In genomic region chr6:106808758-106809157, GRCh38 we compare ENCODE assay signal across 26 cellular contexts.
"Had no signal": no experiment of that assay in that cellular context is flagged by ENCODE, and none has a peak within 500 bp of the region (broad histone marks: within the 10 kb centered on the region; RNA-seq: fewer than 3 reads in every experiment).

No MANE protein-coding gene starts in this region.

- H3K4me2 ChIP-seq: hepatocyte had no signal

- H3K4me3 ChIP-seq: esophagus muscularis mucosa, gastroesophageal sphincter, heart left ventricle, hepatocyte, lung, pancreas, right lobe of liver, thoracic aorta, tibial nerve, upper lobe of left lung had no signal

- H3K27ac Mint-ChIP-seq: dendritic cell treated with granulocyte-macrophage colony-stimulating factor and Interleukin-4, amounts not matched to agents 40 ng/mL and 50 ng/mL, for 4 days; endodermal cell; memory B cell; natural killer cell treated with Interleukin-12 subunit alpha and Interleukin-12 subunit beta and Interleukin-15 and Interleukin-18, amount 100 ng/mL, for 72 hours; stimulated activated naive B cell treated with anti-CD40 and anti-IgM and Interleukin-4, amounts not matched to agents 10 μg/mL and 1 μg/mL and 100 μg/mL, for 72 hours; stimulated activated naive CD8-positive, alpha-beta T cell treated with anti-CD3 and anti-CD28 coated beads, Interleukin-15, Interleukin-2, amounts not matched to agents 100 ng/mL and 50 ng/mL, for 24 hours had no signal

- H3K27me3 Mint-ChIP-seq: memory B cell; naive B cell; stimulated activated naive B cell treated with anti-CD40 and anti-IgM and Interleukin-4, amounts not matched to agents 10 μg/mL and 1 μg/mL and 100 μg/mL, for 72 hours had no signal

- H3K36me3 ChIP-seq: esophagus muscularis mucosa, gastroesophageal sphincter, heart left ventricle, neutrophil, pancreas, right lobe of liver, thoracic aorta, tibial nerve, upper lobe of left lung had no signal

- H2AFZ ChIP-seq: hepatocyte had no signal

- H3K4me1 ChIP-seq: esophagus muscularis mucosa, foreskin keratinocyte, gastroesophageal sphincter, heart left ventricle, right lobe of liver, tibial nerve, upper lobe of left lung had no signal

- H3K79me2 ChIP-seq: hepatocyte had no signal

- H3K27ac ChIP-seq: esophagus muscularis mucosa, foreskin keratinocyte, gastroesophageal sphincter, heart left ventricle, hepatocyte, neutrophil, pancreas, right lobe of liver, thoracic aorta, tibial nerve, upper lobe of left lung had no signal

- H3K27me3 ChIP-seq: esophagus muscularis mucosa, foreskin keratinocyte, gastroesophageal sphincter, heart left ventricle, hepatocyte, neutrophil, pancreas, right lobe of liver, tibial nerve, upper lobe of left lung had no signal

- ATAC-seq: foreskin keratinocyte; gastroesophageal sphincter; heart left ventricle; left lobe of liver; natural killer cell treated with Interleukin-12 subunit alpha and Interleukin-12 subunit beta and Interleukin-15 and Interleukin-18, amount 100 ng/mL, for 72 hours; pancreas; right lobe of liver; stimulated activated naive B cell treated with anti-CD40 and anti-IgM and Interleukin-4, amounts not matched to agents 10 μg/mL and 1 μg/mL and 100 μg/mL, for 72 hours had no signal

- DNase-seq: effector CD8-positive, alpha-beta T cell; endodermal cell; foreskin keratinocyte; heart left ventricle; kidney; naive B cell; pancreas; right lobe of liver; small intestine; stimulated activated CD4-positive, alpha-beta T cell treated with anti-CD3 and anti-CD28 coated beads, Interleukin-15, amount 100 ng/mL, for 24 hours; stimulated activated CD4-positive, alpha-beta T cell treated with anti-CD3 and anti-CD28 coated beads, Interleukin-2, amount 100 ng/mL, for 48 hours; stimulated activated naive B cell treated with anti-CD40 and anti-IgM and Interleukin-4, amounts not matched to agents 10 μg/mL and 1 μg/mL and 100 μg/mL, for 72 hours; upper lobe of left lung had no signal

- H3K4me3 Mint-ChIP-seq: dendritic cell treated with granulocyte-macrophage colony-stimulating factor and Interleukin-4, amounts not matched to agents 40 ng/mL and 50 ng/mL, for 4 days; endodermal cell; memory B cell; natural killer cell treated with Interleukin-12 subunit alpha and Interleukin-12 subunit beta and Interleukin-15 and Interleukin-18, amount 100 ng/mL, for 72 hours; neural crest cell; stimulated activated naive B cell treated with anti-CD40 and anti-IgM and Interleukin-4, amounts not matched to agents 10 μg/mL and 1 μg/mL and 100 μg/mL, for 72 hours; stimulated activated naive CD8-positive, alpha-beta T cell treated with anti-CD3 and anti-CD28 coated beads, Interleukin-15, Interleukin-2, amounts not matched to agents 100 ng/mL and 50 ng/mL, for 24 hours had no signal
